In genomic region chr1:34980715-34981114, GRCh38 we compare ENCODE assay signal across 1 cellular context.
A peak's percentile ranks its signal among the peaks of the same experiment; 100 is the strongest.
TF ChIP-seq lines count a peak whose summit lies in the region.

No MANE protein-coding gene starts in this region.

TF ChIP-seq in GM12878, 131 proteins besides CTCF, POLR2A, EP300 and RAD21:
- TF ChIP-seq IKZF2 (IDR thresholded peaks at IDR 0.05) = peak in 1 of 2 experiments; percentile 19; a peak in 1 of 4 replicates
- no peak for TF ChIP-seq RFX5 (IDR thresholded peaks at IDR 0.05; ENCODE audit: low read depth, low read length)
- TF ChIP-seq MEF2B (IDR thresholded peaks at IDR 0.05; ENCODE audit: partially characterized antibody, poor library complexity, severe bottlenecking) = peak; percentile 57
- TF ChIP-seq BHLHE40 (IDR thresholded peaks at IDR 0.05; ENCODE audit: borderline replicate concordance in 1 of 2, low read depth in 2 of 2, low read length in 1 of 2) = 0 out of 4 replicates have a peak, but pooled peaks of 1 of the 2 experiments have one; percentile 18
- TF ChIP-seq DPF2 (IDR thresholded peaks at IDR 0.05) = peak; percentile 62; the same call in 1 of the 2 replicates
- 0 out of 2 replicates have a peak, but pooled peaks have one; percentile 14 for TF ChIP-seq MTA2 (IDR thresholded peaks at IDR 0.05; ENCODE audit: low read depth)
- peak; percentile 53 for TF ChIP-seq IKZF1 (conservative IDR thresholded peaks at IDR 0.05)
- TF ChIP-seq ZBTB11 (CRISPR knock-in tag; IDR thresholded peaks at IDR 0.05) = no peak
